25 cellular contexts compared by ENCODE assay signal in genomic region chr10:130986828-130987227, GRCh38.
"Had no signal": no experiment of that assay in that cellular context is flagged by ENCODE, and none has a peak within 500 bp of the region (broad histone marks: within the 10 kb centered on the region; RNA-seq: fewer than 3 reads in every experiment).

No MANE protein-coding gene starts in this region.

- DNase-seq: effector memory CD8-positive, alpha-beta T cell; esophagus squamous epithelium; foreskin fibroblast; glutamatergic neuron; islet precursor cell; mammary epithelial cell; mucosa of descending colon; natural killer cell; occipital lobe; pancreas; right cardiac atrium; stimulated activated CD4-positive, alpha-beta T cell treated with anti-CD3 and anti-CD28 coated beads, Interleukin-4, amount 100 ng/mL, for 1 hour; stimulated activated CD8-positive, alpha-beta memory T cell treated with anti-CD3 and anti-CD28 coated beads, Interleukin-4, amount 100 ng/mL, for 48 hours; stimulated activated naive CD8-positive, alpha-beta T cell treated with anti-CD3 and anti-CD28 coated beads, Interleukin-15, Interleukin-2, amounts not matched to agents 100 U/mL and 50 U/mL, for 24 hours; thyroid gland; uterus had no signal

- H3K9me3 Mint-ChIP-seq: type B pancreatic cell had no signal

- H3K27ac Mint-ChIP-seq: dendritic cell treated with granulocyte-macrophage colony-stimulating factor and Interleukin-4, amounts not matched to agents 40 ng/mL and 50 ng/mL, for 4 days; effector memory CD8-positive, alpha-beta T cell; natural killer cell; progenitor cell of endocrine pancreas; stimulated activated effector memory CD8-positive, alpha-beta T cell treated with anti-CD3 and anti-CD28 coated beads, Interleukin-12 subunit alpha, Interleukin-12 subunit beta, amount 100 ng/mL, for 72 hours; type B pancreatic cell had no signal

- H3K27me3 ChIP-seq: pancreas, suprapubic skin, thyroid gland, uterus had no signal

- H3K4me1 Mint-ChIP-seq: natural killer cell; stimulated activated effector memory CD8-positive, alpha-beta T cell treated with anti-CD3 and anti-CD28 coated beads, Interleukin-12 subunit alpha, Interleukin-12 subunit beta, amount 100 ng/mL, for 72 hours had no signal

- H3K27ac ChIP-seq: epithelial cell of prostate, esophagus squamous epithelium, gastroesophageal sphincter, pancreas, suprapubic skin, thyroid gland, uterus had no signal

- H3K4me2 ChIP-seq: smooth muscle cell had no signal

- H3K36me3 ChIP-seq: esophagus squamous epithelium, gastroesophageal sphincter, pancreas, suprapubic skin, thyroid gland, uterus had no signal

- ATAC-seq: effector memory CD8-positive, alpha-beta T cell; gastroesophageal sphincter; left lobe of liver; mucosa of descending colon; natural killer cell; pancreas; right cardiac atrium; stimulated activated effector memory CD8-positive, alpha-beta T cell treated with anti-CD3 and anti-CD28 coated beads, Interleukin-12 subunit alpha, Interleukin-12 subunit beta, amount 100 ng/mL, for 72 hours; stimulated activated naive CD8-positive, alpha-beta T cell treated with anti-CD3 and anti-CD28 coated beads, Interleukin-15, Interleukin-2, amounts not matched to agents 100 U/mL and 50 U/mL, for 24 hours had no signal

- H3K4me1 ChIP-seq: esophagus squamous epithelium, gastroesophageal sphincter, pancreas, suprapubic skin, thyroid gland, uterus had no signal

- FAIRE-seq: pancreas had no signal

- H3K4me3 Mint-ChIP-seq: dendritic cell treated with granulocyte-macrophage colony-stimulating factor and Interleukin-4, amounts not matched to agents 40 ng/mL and 50 ng/mL, for 4 days; effector memory CD8-positive, alpha-beta T cell; natural killer cell; stimulated activated effector memory CD8-positive, alpha-beta T cell treated with anti-CD3 and anti-CD28 coated beads, Interleukin-12 subunit alpha, Interleukin-12 subunit beta, amount 100 ng/mL, for 72 hours; type B pancreatic cell had no signal

- H3K27me3 Mint-ChIP-seq: dendritic cell treated with granulocyte-macrophage colony-stimulating factor and Interleukin-4, amounts not matched to agents 40 ng/mL and 50 ng/mL, for 4 days had no signal

- H3K4me3 ChIP-seq: esophagus squamous epithelium, gastroesophageal sphincter, mucosa of descending colon, pancreas, smooth muscle cell, suprapubic skin, thyroid gland, uterus had no signal

- H3K9me3 ChIP-seq: esophagus squamous epithelium, gastroesophageal sphincter, pancreas, thyroid gland, uterus had no signal

- H3K36me3 Mint-ChIP-seq: natural killer cell; stimulated activated effector memory CD8-positive, alpha-beta T cell treated with anti-CD3 and anti-CD28 coated beads, Interleukin-12 subunit alpha, Interleukin-12 subunit beta, amount 100 ng/mL, for 72 hours; type B pancreatic cell had no signal
